Comparison of ENCODE assay signal across 1 cellular context in the genomic region with DNA sequence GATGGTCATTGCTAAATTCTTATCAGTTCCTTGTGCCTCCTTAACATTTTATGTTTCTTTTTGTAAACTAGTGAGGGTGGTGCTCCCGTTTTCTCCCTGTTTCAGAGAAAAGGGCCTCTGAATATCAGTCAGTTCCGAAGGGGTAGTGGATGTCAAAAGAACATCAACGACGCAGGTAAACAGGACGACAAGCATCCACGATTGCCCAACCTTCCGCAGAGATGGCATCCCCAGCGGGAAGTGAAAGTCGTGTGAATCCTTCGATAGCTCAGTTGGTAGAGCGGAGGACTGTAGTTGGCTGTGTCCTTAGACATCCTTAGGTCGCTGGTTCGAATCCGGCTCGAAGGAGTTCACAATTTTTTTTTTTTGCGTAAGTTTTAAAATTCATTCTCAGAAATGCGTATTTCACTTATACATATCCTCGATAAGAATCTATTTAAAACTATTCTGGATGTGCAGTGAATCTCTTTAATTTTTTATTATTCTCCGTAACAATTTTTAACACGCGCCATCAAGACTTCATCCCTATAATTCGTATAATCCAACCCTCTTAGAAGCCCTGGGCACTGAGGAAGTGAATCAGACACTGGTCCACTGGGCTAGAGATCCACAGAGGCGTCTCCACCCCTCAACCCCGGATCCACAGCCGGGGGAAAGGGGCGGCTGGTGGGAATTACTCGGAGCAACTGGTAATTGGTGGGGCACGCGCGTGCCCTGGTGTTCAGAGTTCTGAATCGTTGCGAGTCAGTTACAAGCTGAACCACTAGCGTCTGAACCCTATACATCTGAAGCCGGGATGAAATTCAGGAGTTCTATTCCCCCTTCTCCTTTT.
TF ChIP-seq lines count a peak whose summit lies in the region.

No MANE protein-coding gene starts in this region.

TF ChIP-seq in endothelial cell of umbilical vein, 7 proteins besides CTCF, POLR2A, EP300 and RAD21:
- TF ChIP-seq MYC (IDR thresholded peaks at IDR 0.05; ENCODE audit: low read depth, low read length) (peak; percentile 9), GATA2 (IDR thresholded peaks at IDR 0.05; ENCODE audit: insufficient read depth, insufficient read length, low read depth, low read length) (peak; percentile 53), FOS (IDR thresholded peaks at IDR 0.05; ENCODE audit: borderline replicate concordance, insufficient read depth, low read length) (peak; percentile 15), JUN (IDR thresholded peaks at IDR 0.05; ENCODE audit: borderline replicate concordance, insufficient read depth, insufficient read length, low read depth) (no peak), POLR2AphosphoS5 (IDR thresholded peaks at IDR 0.05; ENCODE audit: insufficient read depth, low read depth, low read length) (peak; percentile 40), EZH2 (IDR thresholded peaks at IDR 0.05; ENCODE audit: borderline replicate concordance, low read depth, low read length, severe bottlenecking) (no peak)
- TF ChIP-seq, protein P1, sequence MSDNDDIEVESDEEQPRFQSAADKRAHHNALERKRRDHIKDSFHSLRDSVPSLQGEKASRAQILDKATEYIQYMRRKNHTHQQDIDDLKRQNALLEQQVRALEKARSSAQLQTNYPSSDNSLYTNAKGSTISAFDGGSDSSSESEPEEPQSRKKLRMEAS (IDR thresholded peaks at IDR 0.05; ENCODE audit: insufficient read depth, insufficient read length): no peak
TF ChIP-seq in endothelial cell of umbilical vein: peak in this region for 4.
